ENCODE assay signal across 13 cellular contexts in the genomic region with DNA sequence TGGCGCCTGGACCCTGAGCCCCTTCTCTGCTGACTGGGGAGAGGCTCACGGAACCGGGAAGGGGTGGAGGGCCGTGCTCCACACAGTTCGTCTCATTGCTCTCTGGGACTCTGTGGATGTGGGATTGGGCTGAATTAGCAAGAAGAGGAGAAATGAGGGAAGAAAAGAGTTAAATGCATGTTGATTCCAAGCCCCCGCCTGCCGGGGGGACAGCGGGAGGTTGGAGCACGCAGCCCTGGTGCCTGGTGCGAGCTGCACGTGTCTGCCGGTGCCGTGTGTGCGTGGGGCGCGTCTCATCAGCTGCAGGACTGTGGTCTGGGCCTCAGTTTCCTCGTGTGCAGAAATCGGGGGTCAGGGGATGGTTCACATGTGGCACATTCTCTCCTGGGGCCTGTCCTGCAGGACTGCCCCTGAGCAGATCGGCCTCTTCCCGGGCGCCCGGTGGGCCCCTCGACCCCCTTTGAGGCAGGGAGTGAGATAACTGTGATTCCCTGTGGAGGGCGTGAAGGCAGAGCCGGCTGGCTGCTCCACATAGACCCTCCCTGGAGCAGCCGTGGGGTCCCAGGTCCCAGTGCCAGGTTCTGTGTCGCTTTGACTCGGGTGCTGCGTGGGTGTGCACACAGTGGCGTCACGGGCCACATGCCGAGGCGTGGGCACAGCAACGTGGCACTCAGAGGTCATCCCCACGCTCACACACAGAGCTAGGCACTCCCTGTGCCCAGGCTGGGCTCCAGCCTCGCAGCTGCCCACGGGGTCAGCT. TPM values are rescaled to one million over a fixed set of nuclear protein-coding genes. Genes with fewer than 3 reads are reported as not detected.
DNase-seq lines count a peak whose midpoint lies in the region; ATAC-seq and TF ChIP-seq lines count a peak whose summit lies in the region.
"Had no signal": no experiment of that assay in that cellular context is flagged by ENCODE, and none has a peak within 500 bp of the region (broad histone marks: within the 10 kb centered on the region; RNA-seq: fewer than 3 reads in every experiment).

No MANE protein-coding gene starts in this region.

- no peak for ATAC-seq in HG02840 (IDR thresholded peaks at IDR 0.05; ENCODE audit: low FRiP score, unreplicated experiment)
- ATAC-seq: effector memory CD8-positive, alpha-beta T cell had no signal

- H3K4me1 Mint-ChIP-seq in brain = peaks cover 60% of the 10 kb centered on the region

- no peaks in the 10 kb centered on the region for H3K36me3 Mint-ChIP-seq in brain

- peak overlapping the region in 3 of 5 experiments; percentile 9 to 88 (median 21) for H3K27ac Mint-ChIP-seq in brain
- H3K27ac Mint-ChIP-seq: effector memory CD8-positive, alpha-beta T cell; stimulated activated naive CD8-positive, alpha-beta T cell treated with anti-CD3 and anti-CD28 coated beads, Interleukin-15, Interleukin-2, amounts not matched to agents 100 ng/mL and 50 ng/mL, for 24 hours had no signal

- TF ChIP-seq CTCF in brain (conservative IDR thresholded peaks at IDR 0.05) = no peak
- no peak for TF ChIP-seq CTCF in retinal pigment epithelial cell (conservative IDR thresholded peaks at IDR 0.05; ENCODE audit: low read depth, low read length)

- peak; percentile 46 for DNase-seq in NCI-H748 (lab: John Stamatoyannopoulos, UW; ENCODE audit: unreplicated experiment)
- DNase-seq in NCI-H748 treated with DMSO at 0.1 percent for 48 hours (lab: John Stamatoyannopoulos, UW) = no peak
- DNase-seq in retinal pigment epithelial cell (ENCODE audit: low read depth) = no peak
- DNase-seq in DMS53 (lab: John Stamatoyannopoulos, UW) = no peak
- DNase-seq: activated CD4-positive, CD25-positive, alpha-beta regulatory T cell treated with anti-CD3 and anti-CD28 coated beads, Interleukin-2, amount 50 U/mL, for 72 hours; effector memory CD8-positive, alpha-beta T cell; GDM1; NCI-H510A; T-helper 1 cell; uterus had no signal

- H3K9me3 Mint-ChIP-seq in brain = peaks cover 0 to 10% (median 0%) of the 10 kb centered on the region in 5 experiments
- H3K9me3 Mint-ChIP-seq: effector memory CD8-positive, alpha-beta T cell; stimulated activated naive CD8-positive, alpha-beta T cell treated with anti-CD3 and anti-CD28 coated beads, Interleukin-15, Interleukin-2, amounts not matched to agents 100 ng/mL and 50 ng/mL, for 24 hours had no signal

- H3K4me3 Mint-ChIP-seq in brain = peak overlapping the region in 4 of 5 experiments; percentile 20 to 66 (median 42)
- H3K4me3 Mint-ChIP-seq: stimulated activated naive CD8-positive, alpha-beta T cell treated with anti-CD3 and anti-CD28 coated beads, Interleukin-15, Interleukin-2, amounts not matched to agents 100 ng/mL and 50 ng/mL, for 24 hours had no signal

- peak overlapping the region; percentile 7 for H3K4me3 ChIP-seq in retinal pigment epithelial cell (ENCODE audit: low read length)
- H3K4me3 ChIP-seq: uterus had no signal

- H3K27me3 Mint-ChIP-seq in brain = peaks cover 67% of the 10 kb centered on the region

RNA-seq across cellular contexts. Expression of gene SAMD11, which starts 11.4 kb away (rescaled TPM):
- 2.4 TPM for polyA plus RNA-seq in brain (ENCODE audit: insufficient read depth, low read depth, low replicate concordance)

RNA-seq across cellular contexts. Expression of gene NOC2L, which starts 23.9 kb away (rescaled TPM):
- polyA plus RNA-seq in brain (ENCODE audit: insufficient read depth, low read depth, low replicate concordance) = 85.8 TPM

RNA-seq across cellular contexts. Expression of gene KLHL17, which starts 25.2 kb away (rescaled TPM):
- polyA plus RNA-seq in brain (ENCODE audit: insufficient read depth, low read depth, low replicate concordance) = 5.6 TPM

RNA-seq across cellular contexts. Expression of gene PLEKHN1, which starts 31.1 kb away (rescaled TPM):
- polyA plus RNA-seq in brain (ENCODE audit: insufficient read depth, low read depth, low replicate concordance) = not detected

RNA-seq across cellular contexts. Expression of gene PERM1, which starts 46.7 kb away (rescaled TPM):
- polyA plus RNA-seq in brain (ENCODE audit: insufficient read depth, low read depth, low replicate concordance) = not detected
